In the genomic region with DNA sequence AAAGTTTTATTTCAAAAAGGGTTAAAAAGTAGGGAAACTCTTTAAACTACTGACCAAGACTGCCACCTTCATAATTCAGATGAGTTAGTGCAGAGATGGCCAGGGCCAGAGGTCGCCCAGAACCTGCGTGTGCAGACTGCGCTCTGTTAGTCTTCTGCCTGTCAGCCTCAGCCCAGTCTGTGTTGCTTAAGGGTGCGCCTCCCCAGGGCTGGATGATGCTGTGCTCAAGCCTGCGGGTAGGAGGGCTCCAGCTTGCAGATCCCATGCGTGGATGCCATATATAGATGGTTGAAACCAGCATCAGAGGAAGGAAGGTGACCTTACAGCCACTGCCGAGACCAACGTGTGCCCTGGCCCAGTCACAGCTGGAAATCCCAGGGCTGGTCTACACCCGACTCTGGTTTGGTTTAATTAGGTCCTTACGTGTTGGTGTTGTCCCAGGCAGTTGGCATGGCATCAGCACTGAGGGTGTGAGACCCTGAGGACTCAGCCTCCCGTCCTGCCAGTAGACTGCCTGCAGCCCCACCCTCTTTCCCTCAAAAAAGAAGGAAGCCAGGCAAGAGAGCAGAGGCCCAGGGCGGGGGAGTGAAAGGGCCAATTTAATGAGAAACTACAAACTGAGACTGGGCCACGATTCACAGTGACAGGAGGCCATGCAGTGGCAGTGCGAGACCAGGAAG, we compare ENCODE assay signal across 14 cellular contexts. TPM values are rescaled to one million over a fixed set of nuclear protein-coding genes. Genes with fewer than 3 reads are reported as not detected.
DNase-seq lines count a peak whose midpoint lies in the region; ATAC-seq lines count a peak whose summit lies in the region.
"Had no signal": no experiment of that assay in that cellular context is flagged by ENCODE, and none has a peak within 500 bp of the region (broad histone marks: within the 10 kb centered on the region; RNA-seq: fewer than 3 reads in every experiment).

No MANE protein-coding gene starts in this region.

- peak overlapping the region in 5 of 11 experiments; percentile 29 to 78 (median 56); a peak in 8 of 22 replicates for H3K4me2 ChIP-seq in BLaER1 treated with 17β-estradiol and CSF1 and Interleukin-3, amounts not matched to agents 10 nM and 100 nM
- H3K4me2 ChIP-seq: BLaER1 had no signal

- peak overlapping the region in 2 of 11 experiments; percentile 35 to 42; a peak in 3 of 22 replicates for H3K27ac ChIP-seq in BLaER1 treated with 17β-estradiol and CSF1 and Interleukin-3, amounts not matched to agents 10 nM and 100 nM
- H3K27ac ChIP-seq in CD8-positive, alpha-beta memory T cell (ENCODE audit: low read depth, low read length) = no peak overlapping the region
- H3K27ac ChIP-seq in mucosa of rectum (ENCODE audit: low read depth in 2 of 2, low read length in 2 of 2) = peak overlapping the region; percentile 28 to 44
- H3K27ac ChIP-seq: ascending aorta, BLaER1 had no signal

- H3K9me3 ChIP-seq in BLaER1 treated with 17β-estradiol and CSF1 and Interleukin-3, amounts not matched to agents 10 nM and 100 nM (replicated peaks in 1 of 11) = no peaks in the 10 kb centered on the region
- H3K9me3 ChIP-seq in CD8-positive, alpha-beta memory T cell (ENCODE audit: low read length) = no peaks in the 10 kb centered on the region
- H3K9me3 ChIP-seq in mucosa of rectum (ENCODE audit: control insufficient read depth in 2 of 2, low read length in 2 of 2) = no peaks in the 10 kb centered on the region
- H3K9me3 ChIP-seq: ascending aorta, BLaER1 had no signal

- CTCF ChIA-PET in CD8-positive, alpha-beta memory T cell (lab: Charles Lee) = interaction anchor here (0.6 to 7.1 kb wide), 2 partner anchors 32 to 34 kb away, joined by 3 to 87 read pairs; partner anchors contain the start of genes HMOX2 and NMRAL1

- peaks cover 66 to 87% (median 78%) of the 10 kb centered on the region in 11 experiments for H3K36me3 ChIP-seq in BLaER1 treated with 17β-estradiol and CSF1 and Interleukin-3, amounts not matched to agents 10 nM and 100 nM
- peaks cover 57% of the 10 kb centered on the region for H3K36me3 ChIP-seq in CD8-positive, alpha-beta memory T cell (ENCODE audit: insufficient read depth, low read length)
- peaks cover 48 to 49% of the 10 kb centered on the region in 2 donors for H3K36me3 ChIP-seq in mucosa of rectum (ENCODE audit: control insufficient read depth in 2 of 2, insufficient read depth in 2 of 2, low read length in 2 of 2)

- ATAC-seq in central memory CD8-positive, alpha-beta T cell (replicated peaks; ENCODE audit: extremely low read depth, poor library complexity, severe bottlenecking) = no peak
- ATAC-seq in GM18520 (IDR thresholded peaks at IDR 0.05; ENCODE audit: unreplicated experiment) (no peak), HG02759 (IDR thresholded peaks at IDR 0.05; ENCODE audit: unreplicated experiment) (no peak), GM21529 (IDR thresholded peaks at IDR 0.05; ENCODE audit: unreplicated experiment) (no peak)
- ATAC-seq: stimulated activated memory B cell treated with anti-CD40 and anti-IgM and Interleukin-4, amounts not matched to agents 10 μg/mL and 1 μg/mL and 100 μg/mL, for 72 hours had no signal

- H3K9ac ChIP-seq in BLaER1 treated with 17β-estradiol and CSF1 and Interleukin-3, amounts not matched to agents 10 nM and 100 nM = peak overlapping the region in 8 of 11 experiments; percentile 16 to 46 (median 31); a peak in 8 of 22 replicates
- peak overlapping the region in 1 of 2 donors; percentile 29 for H3K9ac ChIP-seq in mucosa of rectum (ENCODE audit: low read depth in 1 of 2, low read length in 2 of 2)
- H3K9ac ChIP-seq: BLaER1 had no signal

- peaks cover 0 to 4% of the 10 kb centered on the region in 2 donors for H3K27me3 Mint-ChIP-seq in CD8-positive, alpha-beta memory T cell
- H3K27me3 Mint-ChIP-seq in central memory CD8-positive, alpha-beta T cell = no peaks in the 10 kb centered on the region
- H3K27me3 Mint-ChIP-seq: stimulated activated memory B cell treated with anti-CD40 and anti-IgM and Interleukin-4, amounts not matched to agents 10 μg/mL and 1 μg/mL and 100 μg/mL, for 72 hours had no signal

- H3K27me3 ChIP-seq in BLaER1 treated with 17β-estradiol and CSF1 and Interleukin-3, amounts not matched to agents 10 nM and 100 nM = no peaks in the 10 kb centered on the region
- no peaks in the 10 kb centered on the region for H3K27me3 ChIP-seq in CD8-positive, alpha-beta memory T cell (ENCODE audit: insufficient read depth, low read length, poor library complexity, severe bottlenecking)
- no peaks in the 10 kb centered on the region for H3K27me3 ChIP-seq in mucosa of rectum (ENCODE audit: control insufficient read depth in 2 of 2, insufficient read depth in 2 of 2, low read length in 2 of 2)
- H3K27me3 ChIP-seq: ascending aorta, BLaER1 had no signal

- DNase-seq in CD8-positive, alpha-beta memory T cell = no peak
- DNase-seq in central memory CD8-positive, alpha-beta T cell (ENCODE audit: low spot score in 2 of 2) = no peak
- DNase-seq in activated effector memory CD4-positive, alpha-beta T cell treated with anti-CD3 and anti-CD28 coated beads, Interleukin-2, amount 50 U/mL, for 16 hours = no peak
- DNase-seq: effector memory CD4-positive, alpha-beta T cell; stimulated activated CD4-positive, alpha-beta T cell treated with anti-CD3 and anti-CD28 coated beads, Interleukin-4, amount 100 ng/mL, for 1 hour had no signal

- H3K9me3 Mint-ChIP-seq in CD8-positive, alpha-beta memory T cell = no peaks in the 10 kb centered on the region
- H3K9me3 Mint-ChIP-seq in central memory CD8-positive, alpha-beta T cell = no peaks in the 10 kb centered on the region
- H3K9me3 Mint-ChIP-seq: stimulated activated memory B cell treated with anti-CD40 and anti-IgM and Interleukin-4, amounts not matched to agents 10 μg/mL and 1 μg/mL and 100 μg/mL, for 72 hours had no signal

- POLR2A ChIA-PET in CD8-positive, alpha-beta memory T cell (lab: Charles Lee) = no interaction called here

- H3K4me3 Mint-ChIP-seq in CD8-positive, alpha-beta memory T cell = no peak overlapping the region
- H3K4me3 Mint-ChIP-seq in central memory CD8-positive, alpha-beta T cell = no peak overlapping the region
- H3K4me3 Mint-ChIP-seq: stimulated activated memory B cell treated with anti-CD40 and anti-IgM and Interleukin-4, amounts not matched to agents 10 μg/mL and 1 μg/mL and 100 μg/mL, for 72 hours had no signal

- H3K4me1 Mint-ChIP-seq in CD8-positive, alpha-beta memory T cell = peaks cover 50 to 66% (median 51%) of the 10 kb centered on the region in 3 donors
- peaks cover 51% of the 10 kb centered on the region for H3K4me1 Mint-ChIP-seq in central memory CD8-positive, alpha-beta T cell

- H3K4me3 ChIP-seq in BLaER1 treated with 17β-estradiol and CSF1 and Interleukin-3, amounts not matched to agents 10 nM and 100 nM = no peak overlapping the region
- no peak overlapping the region for H3K4me3 ChIP-seq in CD8-positive, alpha-beta memory T cell (ENCODE audit: low read length)
- no peak overlapping the region for H3K4me3 ChIP-seq in mucosa of rectum (ENCODE audit: low read length in 2 of 2)
- H3K4me3 ChIP-seq: ascending aorta, BLaER1 had no signal

- peak overlapping the region; percentile 35 to 97 (median 82) for H3K27ac Mint-ChIP-seq in CD8-positive, alpha-beta memory T cell
- peak overlapping the region; percentile 87 for H3K27ac Mint-ChIP-seq in central memory CD8-positive, alpha-beta T cell (ENCODE audit: low read depth)

- peaks cover 27 to 61% (median 42%) of the 10 kb centered on the region in 10 experiments for H3K4me1 ChIP-seq in BLaER1 treated with 17β-estradiol and CSF1 and Interleukin-3, amounts not matched to agents 10 nM and 100 nM
- peaks cover 35% of the 10 kb centered on the region for H3K4me1 ChIP-seq in CD8-positive, alpha-beta memory T cell (ENCODE audit: insufficient read depth, low read length)
- H3K4me1 ChIP-seq in mucosa of rectum (ENCODE audit: control insufficient read depth in 2 of 2, insufficient read depth in 2 of 2, low read length in 2 of 2) = peaks cover 26 to 27% of the 10 kb centered on the region in 2 donors

- H3K36me3 Mint-ChIP-seq in CD8-positive, alpha-beta memory T cell = peaks cover 0 to 81% (median 5%) of the 10 kb centered on the region in 3 donors
- peaks cover 42% of the 10 kb centered on the region for H3K36me3 Mint-ChIP-seq in central memory CD8-positive, alpha-beta T cell (ENCODE audit: insufficient read depth)

- H4K20me1 ChIP-seq in BLaER1 treated with 17β-estradiol and CSF1 and Interleukin-3, amounts not matched to agents 10 nM and 100 nM = peaks cover 9 to 100% (median 61%) of the 10 kb centered on the region in 11 experiments

RNA-seq across cellular contexts. Expression of gene CDIP1, which starts 27.7 kb away (rescaled TPM):
- 10 to 100 TPM; 28.4 to 32.1 TPM for total RNA-seq in CD8-positive, alpha-beta memory T cell
- polyA plus RNA-seq in CD8-positive, alpha-beta memory T cell = 21.8 TPM

RNA-seq across cellular contexts. Expression of gene HMOX2, which starts 34.7 kb away (rescaled TPM):
- 10 to 100 TPM; 87.5 to 95.2 TPM for total RNA-seq in CD8-positive, alpha-beta memory T cell
- polyA plus RNA-seq in CD8-positive, alpha-beta memory T cell = 178 TPM

RNA-seq across cellular contexts. Expression of gene NMRAL1, which starts 36.5 kb away (rescaled TPM):
- 10 to 100 TPM; 63.8 to 65.8 TPM for total RNA-seq in CD8-positive, alpha-beta memory T cell
- polyA plus RNA-seq in CD8-positive, alpha-beta memory T cell = 75.4 TPM

RNA-seq across cellular contexts. Expression of gene C16orf96, which starts 45.3 kb away (rescaled TPM):
- under 1 TPM; 0.07 to 0.11 TPM for total RNA-seq in CD8-positive, alpha-beta memory T cell
- 0.05 TPM for polyA plus RNA-seq in CD8-positive, alpha-beta memory T cell
- total RNA-seq: ascending aorta had no signal
- polyA plus RNA-seq: keratinocyte had no signal
